Comparison of ENCODE assay signal across 3 cellular contexts in the genomic region with DNA sequence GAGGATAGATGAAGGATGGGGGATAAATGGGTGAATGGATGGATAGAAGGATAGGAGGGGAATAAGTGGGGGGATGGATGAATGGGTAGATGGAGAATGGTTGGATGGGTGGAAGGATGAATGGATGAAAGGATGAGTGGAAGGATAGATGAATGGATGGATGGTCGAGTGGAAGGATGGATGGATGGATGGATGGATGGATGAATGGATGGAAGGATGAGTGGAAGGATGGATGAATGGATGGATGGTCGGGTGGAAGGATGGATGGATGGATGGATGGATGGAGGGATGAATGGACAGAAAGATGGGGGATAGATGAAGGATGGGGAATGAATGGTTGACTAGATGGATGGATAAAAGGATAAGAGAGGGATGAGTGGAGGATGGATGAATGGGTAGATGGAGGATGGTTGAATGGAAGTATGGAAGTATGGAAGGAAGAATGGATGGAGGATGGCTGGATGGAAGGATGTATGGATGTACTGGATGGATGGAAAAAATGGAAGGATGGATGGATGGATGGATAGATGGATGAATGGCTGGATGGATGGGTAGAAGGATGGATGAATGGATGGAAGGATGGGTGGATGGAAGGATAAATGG.
TF ChIP-seq lines count a peak whose summit lies in the region.

No MANE protein-coding gene starts in this region.

TF ChIP-seq in HEK293, 187 proteins besides CTCF, POLR2A, EP300 and RAD21 (continued from another document and continues in another):
- TF ChIP-seq ZNF571 (tag by site-specific recombination; IDR thresholded peaks at IDR 0.05) (peak; percentile 30; the same call in 1 of the 2 replicates), ZBTB17 (tag by site-specific recombination; IDR thresholded peaks at IDR 0.05) (peak; percentile 96), KLF10 (tag by site-specific recombination; IDR thresholded peaks at IDR 0.05) (no peak), REPIN1 (tag by site-specific recombination; IDR thresholded peaks at IDR 0.05; ENCODE audit: low read depth) (no peak), ZNF16 (tag by site-specific recombination; IDR thresholded peaks at IDR 0.05; ENCODE audit: low read depth) (no peak), ZNF785 (tag by site-specific recombination; IDR thresholded peaks at IDR 0.05) (no peak), SP3 (tag by site-specific recombination; IDR thresholded peaks at IDR 0.05) (no peak), ZNF248 (tag by site-specific recombination; IDR thresholded peaks at IDR 0.05) (peak; percentile 57; the same call in 1 of the 2 replicates), ZNF341 (tag by site-specific recombination; IDR thresholded peaks at IDR 0.05; ENCODE audit: low read depth) (no peak)
- TF ChIP-seq, protein P1, sequence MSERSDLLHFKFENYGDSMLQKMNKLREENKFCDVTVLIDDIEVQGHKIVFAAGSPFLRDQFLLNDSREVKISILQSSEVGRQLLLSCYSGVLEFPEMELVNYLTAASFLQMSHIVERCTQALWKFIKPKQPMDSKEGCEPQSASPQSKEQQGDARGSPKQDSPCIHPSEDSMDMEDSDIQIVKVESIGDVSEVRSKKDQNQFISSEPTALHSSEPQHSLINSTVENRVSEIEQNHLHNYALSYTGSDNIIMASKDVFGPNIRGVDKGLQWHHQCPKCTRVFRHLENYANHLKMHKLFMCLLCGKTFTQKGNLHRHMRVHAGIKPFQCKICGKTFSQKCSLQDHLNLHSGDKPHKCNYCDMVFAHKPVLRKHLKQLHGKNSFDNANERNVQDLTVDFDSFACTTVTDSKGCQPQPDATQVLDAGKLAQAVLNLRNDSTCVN (tag by site-specific recombination; optimal IDR thresholded peaks at IDR 0.05) = no peak
- TF ChIP-seq, protein P2, sequence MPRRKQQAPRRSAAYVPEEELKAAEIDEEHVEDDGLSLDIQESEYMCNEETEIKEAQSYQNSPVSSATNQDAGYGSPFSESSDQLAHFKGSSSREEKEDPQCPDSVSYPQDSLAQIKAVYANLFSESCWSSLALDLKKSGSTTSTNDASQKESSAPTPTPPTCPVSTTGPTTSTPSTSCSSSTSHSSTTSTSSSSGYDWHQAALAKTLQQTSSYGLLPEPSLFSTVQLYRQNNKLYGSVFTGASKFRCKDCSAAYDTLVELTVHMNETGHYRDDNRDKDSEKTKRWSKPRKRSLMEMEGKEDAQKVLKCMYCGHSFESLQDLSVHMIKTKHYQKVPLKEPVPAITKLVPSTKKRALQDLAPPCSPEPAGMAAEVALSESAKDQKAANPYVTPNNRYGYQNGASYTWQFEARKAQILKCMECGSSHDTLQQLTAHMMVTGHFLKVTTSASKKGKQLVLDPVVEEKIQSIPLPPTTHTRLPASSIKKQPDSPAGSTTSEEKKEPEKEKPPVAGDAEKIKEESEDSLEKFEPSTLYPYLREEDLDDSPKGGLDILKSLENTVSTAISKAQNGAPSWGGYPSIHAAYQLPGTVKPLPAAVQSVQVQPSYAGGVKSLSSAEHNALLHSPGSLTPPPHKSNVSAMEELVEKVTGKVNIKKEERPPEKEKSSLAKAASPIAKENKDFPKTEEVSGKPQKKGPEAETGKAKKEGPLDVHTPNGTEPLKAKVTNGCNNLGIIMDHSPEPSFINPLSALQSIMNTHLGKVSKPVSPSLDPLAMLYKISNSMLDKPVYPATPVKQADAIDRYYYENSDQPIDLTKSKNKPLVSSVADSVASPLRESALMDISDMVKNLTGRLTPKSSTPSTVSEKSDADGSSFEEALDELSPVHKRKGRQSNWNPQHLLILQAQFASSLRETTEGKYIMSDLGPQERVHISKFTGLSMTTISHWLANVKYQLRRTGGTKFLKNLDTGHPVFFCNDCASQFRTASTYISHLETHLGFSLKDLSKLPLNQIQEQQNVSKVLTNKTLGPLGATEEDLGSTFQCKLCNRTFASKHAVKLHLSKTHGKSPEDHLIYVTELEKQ (tag by site-specific recombination; IDR thresholded peaks at IDR 0.05; ENCODE audit: borderline replicate concordance) = no peak
- TF ChIP-seq, protein P3, sequence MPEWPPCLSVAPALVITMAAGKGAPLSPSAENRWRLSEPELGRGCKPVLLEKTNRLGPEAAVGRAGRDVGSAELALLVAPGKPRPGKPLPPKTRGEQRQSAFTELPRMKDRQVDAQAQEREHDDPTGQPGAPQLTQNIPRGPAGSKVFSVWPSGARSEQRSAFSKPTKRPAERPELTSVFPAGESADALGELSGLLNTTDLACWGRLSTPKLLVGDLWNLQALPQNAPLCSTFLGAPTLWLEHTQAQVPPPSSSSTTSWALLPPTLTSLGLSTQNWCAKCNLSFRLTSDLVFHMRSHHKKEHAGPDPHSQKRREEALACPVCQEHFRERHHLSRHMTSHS (tag by site-specific recombination; IDR thresholded peaks at IDR 0.05) = no peak

TF ChIP-seq in IMR-90, 13 proteins besides CTCF, POLR2A, EP300 and RAD21 (continued from another document):
- TF ChIP-seq RCOR1 (IDR thresholded peaks at IDR 0.05; ENCODE audit: insufficient replicate concordance, low read length) (no peak), NFE2L2 (IDR thresholded peaks at IDR 0.05; ENCODE audit: low read depth, low read length) (no peak), CEBPB (IDR thresholded peaks at IDR 0.05; ENCODE audit: low read depth, low read length) (no peak), SMC3 (IDR thresholded peaks at IDR 0.05; ENCODE audit: low read depth, low read length) (no peak), FOS (IDR thresholded peaks at IDR 0.05; ENCODE audit: low read depth, low read length) (no peak)

TF ChIP-seq in neural cell, 6 proteins besides CTCF, POLR2A, EP300 and RAD21:
- TF ChIP-seq EZH2 (IDR thresholded peaks at IDR 0.05; ENCODE audit: borderline replicate concordance, insufficient read depth, low read length, poor library complexity, severe bottlenecking) (peak; percentile 49), MXI1 (conservative IDR thresholded peaks at IDR 0.05; ENCODE audit: poor library complexity, severe bottlenecking) (no peak)
TF ChIP-seq in neural cell: peak in this region for 1.
